9 cellular contexts compared by ENCODE assay signal in genomic region chr17:54948380-54948779, GRCh38. TPM values are rescaled to one million over a fixed set of nuclear protein-coding genes. Genes with fewer than 3 reads are reported as not detected.
DNase-seq lines count a peak whose midpoint lies in the region; ATAC-seq and TF ChIP-seq lines count a peak whose summit lies in the region.
"Had no signal": no experiment of that assay in that cellular context is flagged by ENCODE, and none has a peak within 500 bp of the region (broad histone marks: within the 10 kb centered on the region; RNA-seq: fewer than 3 reads in every experiment).

No MANE protein-coding gene starts in this region.

- no peaks in the 10 kb centered on the region for H3K9me3 ChIP-seq in neuronal stem cell (replicated peaks in 1 of 2; ENCODE audit: control insufficient read depth in 2 of 2, insufficient read depth in 1 of 2, low read depth in 1 of 2, low read length in 2 of 2)
- no peaks in the 10 kb centered on the region for H3K9me3 ChIP-seq in endodermal cell (ENCODE audit: control insufficient read depth, low read length)
- H3K9me3 ChIP-seq in trophoblast cell (ENCODE audit: insufficient read depth, low read depth, low read length), result no peaks in the 10 kb centered on the region

- H3K9me3 Mint-ChIP-seq in endodermal cell, result no peaks in the 10 kb centered on the region
- H3K9me3 Mint-ChIP-seq: type B pancreatic cell had no signal

- H4K91ac ChIP-seq in neuronal stem cell (ENCODE audit: low read depth, low read length, poor library complexity) (no peak overlapping the region), trophoblast cell (ENCODE audit: low read depth, low read length) (no peak overlapping the region)

- peaks cover 54% of the 10 kb centered on the region for H3K36me3 Mint-ChIP-seq in endodermal cell (ENCODE audit: low read depth)

- TF ChIP-seq CTCF in GM12865 (IDR thresholded peaks at IDR 0.05; ENCODE audit: insufficient read depth, low read depth, low read length, missing control alignments), result no peak
- TF ChIP-seq CTCF in endodermal cell (conservative IDR thresholded peaks at IDR 0.05), result no peak

- H3K4me1 ChIP-seq in neuronal stem cell (ENCODE audit: control insufficient read depth in 2 of 2, insufficient read depth in 1 of 2, low read depth in 1 of 2, low read length in 2 of 2) (no peaks in the 10 kb centered on the region), endodermal cell (ENCODE audit: control insufficient read depth, insufficient read depth, low read length) (no peaks in the 10 kb centered on the region), trophoblast cell (ENCODE audit: control insufficient read depth in 1 of 2, insufficient read depth in 2 of 2, low read length in 2 of 2) (peaks cover 0 to 3% of the 10 kb centered on the region in 2 experiments)

- H2BK12ac ChIP-seq in neuronal stem cell (ENCODE audit: low read length) (no peak overlapping the region), trophoblast cell (ENCODE audit: low read length) (no peak overlapping the region)

- H3K27ac ChIP-seq in neuronal stem cell (replicated peaks; ENCODE audit: low read length) (no peak overlapping the region), endodermal cell (ENCODE audit: low read depth, low read length) (no peak overlapping the region), trophoblast cell (ENCODE audit: low read depth, low read length) (no peak overlapping the region)

- peak; percentile 56 for ATAC-seq in HG03432 (IDR thresholded peaks at IDR 0.05; ENCODE audit: unreplicated experiment)

- H2AFZ ChIP-seq in neuronal stem cell (ENCODE audit: low read length) (no peak overlapping the region), trophoblast cell (ENCODE audit: insufficient read depth, low read length, poor library complexity) (no peak overlapping the region)

- no peak overlapping the region for H2BK15ac ChIP-seq in neuronal stem cell (ENCODE audit: low read length)

- H3K27me3 Mint-ChIP-seq in endodermal cell (ENCODE audit: insufficient read depth), result no peaks in the 10 kb centered on the region
- H3K27me3 Mint-ChIP-seq: type B pancreatic cell had no signal

- H2BK5ac ChIP-seq in neuronal stem cell (ENCODE audit: low read length) (no peak overlapping the region), trophoblast cell (ENCODE audit: low read depth, low read length, poor library complexity) (no peak overlapping the region)

- H3K4me1 Mint-ChIP-seq in endodermal cell, result no peaks in the 10 kb centered on the region

- DNase-seq in GM12865 (ENCODE audit: low read depth) (peak; percentile 7), amniotic epithelial cell (ENCODE audit: low read depth) (peak; percentile 76), myocyte (ENCODE audit: low read depth) (peak; percentile 97), neuronal stem cell (ENCODE audit: low spot score) (no peak), endodermal cell (no peak), trophoblast cell (no peak)
- DNase-seq in stimulated activated CD4-positive, alpha-beta T cell treated with anti-CD3 and anti-CD28 coated beads, Interleukin-4, amount 100 ng/mL, for 4 hours, result no peak

- H3K4me3 ChIP-seq in GM12865 (ENCODE audit: low read depth, low read length), result no peak overlapping the region
- H3K4me3 ChIP-seq in neuronal stem cell (ENCODE audit: low read length in 2 of 2), result no peak overlapping the region
- no peak overlapping the region for H3K4me3 ChIP-seq in endodermal cell (ENCODE audit: low read length)
- no peak overlapping the region for H3K4me3 ChIP-seq in trophoblast cell (ENCODE audit: low read depth, low read length)

- H3K79me1 ChIP-seq in neuronal stem cell (ENCODE audit: low read depth, low read length), result no peaks in the 10 kb centered on the region
- H3K79me1 ChIP-seq in trophoblast cell (ENCODE audit: low read length), result no peaks in the 10 kb centered on the region

- H2BK120ac ChIP-seq in neuronal stem cell (ENCODE audit: low read depth, low read length) (no peak overlapping the region), trophoblast cell (ENCODE audit: insufficient read depth, low read length, poor library complexity) (no peak overlapping the region)

- H3K23ac ChIP-seq in neuronal stem cell (ENCODE audit: low read depth, low read length, poor library complexity) (no peak overlapping the region), trophoblast cell (ENCODE audit: low read length) (no peak overlapping the region)

- H2AK5ac ChIP-seq in neuronal stem cell (ENCODE audit: low read depth, low read length) (no peak overlapping the region), trophoblast cell (ENCODE audit: low read length) (no peak overlapping the region)

- no peak overlapping the region for H4K8ac ChIP-seq in neuronal stem cell (ENCODE audit: low read depth, low read length)
- H4K8ac ChIP-seq in trophoblast cell (ENCODE audit: low read depth, low read length), result no peak overlapping the region

- H3K4ac ChIP-seq in neuronal stem cell (ENCODE audit: low read length) (no peak overlapping the region), trophoblast cell (ENCODE audit: low read depth, low read length) (no peak overlapping the region)

- H3K4me2 ChIP-seq in neuronal stem cell (ENCODE audit: insufficient read depth, low read length, poor library complexity, severe bottlenecking) (no peak overlapping the region), trophoblast cell (ENCODE audit: low read length) (no peak overlapping the region)

- H3K14ac ChIP-seq in neuronal stem cell (ENCODE audit: low read length) (no peak overlapping the region), trophoblast cell (ENCODE audit: low read length) (no peak overlapping the region)

- H3K9ac ChIP-seq in neuronal stem cell (ENCODE audit: low read depth, low read length, poor library complexity), result no peak overlapping the region
- no peak overlapping the region for H3K9ac ChIP-seq in endodermal cell (ENCODE audit: extremely low read depth, low read length, poor library complexity, severe bottlenecking)
- no peak overlapping the region for H3K9ac ChIP-seq in trophoblast cell (ENCODE audit: low read length)

- peaks cover 16 to 47% of the 10 kb centered on the region in 2 donors for H3K36me3 ChIP-seq in neuronal stem cell (replicated peaks in 1 of 2; ENCODE audit: control insufficient read depth in 2 of 2, insufficient read depth in 2 of 2, low read length in 2 of 2)
- H3K36me3 ChIP-seq in endodermal cell (ENCODE audit: control insufficient read depth, insufficient read depth, low read length), result peaks cover 64% of the 10 kb centered on the region
- peaks cover 5 to 8% of the 10 kb centered on the region in 2 experiments for H3K36me3 ChIP-seq in trophoblast cell (ENCODE audit: control insufficient read depth in 1 of 2, insufficient read depth in 2 of 2, low read length in 2 of 2)

- no peak overlapping the region for H3K18ac ChIP-seq in neuronal stem cell (ENCODE audit: low read length)
- H3K18ac ChIP-seq in trophoblast cell (ENCODE audit: low read length), result no peak overlapping the region

- no peak overlapping the region for H4K12ac ChIP-seq in trophoblast cell (ENCODE audit: low read depth, low read length)

- no peak overlapping the region for H3K27ac Mint-ChIP-seq in endodermal cell
- H3K27ac Mint-ChIP-seq: type B pancreatic cell had no signal

- no CpG with 5 or more reads among the region's 5 CpGs for WGBS in neuronal stem cell (ENCODE audit: extremely low coverage in 2 of 2, insufficient read length in 2 of 2, insufficient replicate concordance in 1 of 2), 2 donors
- 91 to 93% methylated on average over 3 to 5 of the region's 5 CpGs for WGBS in endodermal cell (ENCODE audit: insufficient coverage in 1 of 2, insufficient read length in 1 of 2), 2 experiments
- no CpG with 5 or more reads among the region's 5 CpGs for WGBS in trophoblast cell (ENCODE audit: extremely low coverage, insufficient coverage, insufficient read length)

- H3K4me3 Mint-ChIP-seq in endodermal cell, result no peak overlapping the region
- H3K4me3 Mint-ChIP-seq: type B pancreatic cell had no signal

- H3K27me3 ChIP-seq in neuronal stem cell (ENCODE audit: control insufficient read depth in 3 of 3, insufficient read depth in 3 of 3, low read depth in 1 of 3, low read length in 3 of 3) (no peaks in the 10 kb centered on the region), endodermal cell (ENCODE audit: control insufficient read depth, insufficient read depth, low read length, poor library complexity, severe bottlenecking) (no peaks in the 10 kb centered on the region), trophoblast cell (ENCODE audit: insufficient read depth, low read length) (no peaks in the 10 kb centered on the region)

- H3K79me2 ChIP-seq in trophoblast cell (ENCODE audit: control insufficient read depth, insufficient read depth, low read length, poor library complexity), result no peaks in the 10 kb centered on the region

RNA-seq across cellular contexts. Expression of gene COX11, which starts 20.1 kb away (rescaled TPM):
- total RNA-seq in myocyte (110 and 145 TPM in 2 replicates), endodermal cell (10 to 100 TPM; 85.3 to 86.2 TPM)
- 58.7 TPM for polyA plus RNA-seq in myocyte (2012)
- 71.9 TPM for polyA plus RNA-seq in neuronal stem cell (2013, experiment 1 of 2)
- 71.9 TPM for polyA plus RNA-seq in neuronal stem cell (2013, experiment 2 of 2)
- polyA plus RNA-seq in endodermal cell (2013, experiment 1 of 2), result 57.1 TPM
- polyA plus RNA-seq in endodermal cell (2013, experiment 2 of 2), result 61.5 TPM
- 29.7 and 35.4 TPM in 2 replicates for polyA plus RNA-seq in trophoblast cell (2013)

RNA-seq across cellular contexts. Expression of gene STXBP4, which starts 20.2 kb away (rescaled TPM):
- total RNA-seq in myocyte, result 20.5 and 45.0 TPM in 2 replicates
- polyA plus RNA-seq in myocyte (2012), result 3.4 TPM
- 10.7 TPM for polyA plus RNA-seq in neuronal stem cell (2013, experiment 1 of 2)
- 11.0 TPM for polyA plus RNA-seq in neuronal stem cell (2013, experiment 2 of 2)
- total RNA-seq in endodermal cell, result 10 to 100 TPM; 15.5 to 18.0 TPM
- 9.2 TPM for polyA plus RNA-seq in endodermal cell (2013, experiment 1 of 2)
- 10.4 TPM for polyA plus RNA-seq in endodermal cell (2013, experiment 2 of 2)
- polyA plus RNA-seq in trophoblast cell (2013), result 4.8 and 5.7 TPM in 2 replicates

RNA-seq across cellular contexts. Expression of gene TOM1L1, which starts 47.7 kb away (rescaled TPM):
- total RNA-seq in myocyte, result 29.1 and 36.5 TPM in 2 replicates
- polyA plus RNA-seq in myocyte (2012), result 16.5 TPM
- 29.0 TPM for polyA plus RNA-seq in neuronal stem cell (2013, experiment 1 of 2)
- polyA plus RNA-seq in neuronal stem cell (2013, experiment 2 of 2), result 29.5 TPM
- total RNA-seq in endodermal cell, result 10 to 100 TPM; 54.9 to 55.6 TPM
- polyA plus RNA-seq in endodermal cell (2013, experiment 1 of 2), result 30.7 TPM
- 31.3 TPM for polyA plus RNA-seq in endodermal cell (2013, experiment 2 of 2)
- polyA plus RNA-seq in trophoblast cell (2013), result 16.0 and 16.8 TPM in 2 replicates

Comparison
In these comparisons a context has a peak if more than half of its experiments do, and no peak if none do; other contexts are left out.
1. DNase-seq: peak in GM12865 (single experiment), amniotic epithelial cell (single experiment) and myocyte (single experiment); none in neuronal stem cell (single experiment), stimulated activated CD4-positive, alpha-beta T cell treated with anti-CD3 and anti-CD28 coated beads, Interleukin-4, amount 100 ng/mL, for 4 hours (0 of 2), endodermal cell (single experiment) and trophoblast cell (0 of 2).